ENCODE assay signal across 13 cellular contexts in the genomic region with DNA sequence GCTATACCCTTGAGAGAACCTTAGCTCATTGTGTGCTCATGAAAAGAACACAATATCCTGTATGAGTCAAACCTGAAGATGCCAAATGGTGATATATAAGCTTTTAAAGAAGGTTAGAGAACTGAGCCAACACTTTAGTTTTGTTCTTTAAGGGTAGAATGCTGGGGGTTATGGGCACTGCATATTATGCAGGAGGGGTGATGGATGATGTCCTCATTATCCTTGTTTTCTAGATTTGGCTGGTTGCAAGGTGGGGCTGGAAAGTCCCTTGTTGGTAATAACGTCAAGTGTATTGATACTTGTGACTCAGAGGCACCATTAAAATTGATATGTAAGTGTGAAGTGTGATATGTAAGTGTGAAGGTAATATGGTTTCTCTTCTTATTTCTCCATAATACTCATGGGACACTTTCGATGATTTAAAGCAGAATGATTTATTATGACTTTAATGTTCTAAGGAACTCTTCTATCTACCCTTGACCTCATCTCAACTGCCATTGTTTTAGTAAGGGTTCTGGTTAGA.
DNase-seq lines count a peak whose midpoint lies in the region; ATAC-seq, FAIRE-seq and TF ChIP-seq lines count a peak whose summit lies in the region.
"Had no signal": no experiment of that assay in that cellular context is flagged by ENCODE, and none has a peak within 500 bp of the region (broad histone marks: within the 10 kb centered on the region; RNA-seq: fewer than 3 reads in every experiment).

No MANE protein-coding gene starts in this region.

- RAD21 ChIA-PET in GM12878 (lab: Charles Lee; ENCODE audit: unreplicated experiment) = interaction anchor here (0.7 to 10.9 kb wide), 40 partner anchors 9 to 429 kb away, joined by 3 to 130 read pairs (median 5); a partner anchor contains a TSS

- TF ChIP-seq RAD21 in GM12878 (IDR thresholded peaks at IDR 0.05; ENCODE audit: insufficient read depth, low read depth, low read length) = 0 out of 2 replicates have a peak, but pooled peaks have one; percentile 16

- no peak for FAIRE-seq in GM12878 (lab: Jason Lieb, UNC)

- no peak overlapping the region for H3K4me2 ChIP-seq in GM12878 (ENCODE audit: control insufficient read depth, insufficient read depth)
- H3K4me2 ChIP-seq: BLaER1 treated with 17β-estradiol and CSF1 and Interleukin-3, amounts not matched to agents 10 nM and 100 nM had no signal

- no peaks in the 10 kb centered on the region for H3K79me2 ChIP-seq in GM12878 (ENCODE audit: control insufficient read depth, insufficient read depth, low read length)

- no peak for TF ChIP-seq POLR2A in GM12878 (IDR thresholded peaks at IDR 0.05; ENCODE audit: low read depth, low read length)

- CTCF ChIA-PET in GM12878 (lab: Yijun Ruan, JAX) = interaction anchor here (0.7 to 6.0 kb wide), 12 partner anchors 14 to 355 kb away, joined by 3 to 28 read pairs (median 4); a partner anchor contains a TSS

- no peak overlapping the region for H2AFZ ChIP-seq in GM12878 (ENCODE audit: control insufficient read depth, low read depth, low read length)

- no peaks in the 10 kb centered on the region for H4K20me1 ChIP-seq in GM12878 (ENCODE audit: control insufficient read depth, insufficient read depth)
- H4K20me1 ChIP-seq: BLaER1 treated with 17β-estradiol and CSF1 and Interleukin-3, amounts not matched to agents 10 nM and 100 nM had no signal

- 19% methylated on average over 2 of the region's 2 CpGs for WGBS in GM12878 (ENCODE audit: insufficient coverage, insufficient replicate concordance, low lambda C conversion rate, missing lambda C conversion rate)
- WGBS in aorta, 2 donors = 94 to 95% methylated on average over 2 of the region's 2 CpGs

- SMC1A ChIA-PET in GM12878 (lab: Charles Lee; ENCODE audit: uncharacterized antibody, unreplicated experiment) = interaction anchor here (0.5 to 10.2 kb wide), 45 partner anchors 10 to 407 kb away, joined by 3 to 198 read pairs (median 5); a partner anchor contains a TSS

- H3K36me3 ChIP-seq in GM12878 (ENCODE audit: control insufficient read depth in 2 of 2, insufficient read depth in 2 of 2, low read length in 1 of 2) (no peaks in the 10 kb centered on the region), aorta (ENCODE audit: control insufficient read depth in 1 of 2, insufficient read depth in 2 of 2, low read length in 1 of 2) (no peaks in the 10 kb centered on the region)
- H3K36me3 ChIP-seq: BLaER1 treated with 17β-estradiol and CSF1 and Interleukin-3, amounts not matched to agents 10 nM and 100 nM had no signal

- H3K9me3 ChIP-seq in GM12878 (replicated peaks; ENCODE audit: control insufficient read depth, insufficient read depth, low read length) = no peaks in the 10 kb centered on the region
- H3K9me3 ChIP-seq in aorta (ENCODE audit: control insufficient read depth, low read length) = no peaks in the 10 kb centered on the region
- H3K9me3 ChIP-seq: BLaER1 treated with 17β-estradiol and CSF1 and Interleukin-3, amounts not matched to agents 10 nM and 100 nM had no signal

- H3K27me3 ChIP-seq in GM12878 (replicated peaks in 1 of 2; ENCODE audit: control insufficient read depth in 2 of 2, insufficient read depth in 2 of 2, low read length in 1 of 2) = no peaks in the 10 kb centered on the region
- no peaks in the 10 kb centered on the region for H3K27me3 ChIP-seq in aorta (ENCODE audit: control insufficient read depth in 1 of 2, insufficient read depth in 2 of 2, low read length in 1 of 2)
- H3K27me3 ChIP-seq: BLaER1 treated with 17β-estradiol and CSF1 and Interleukin-3, amounts not matched to agents 10 nM and 100 nM had no signal

- in situ Hi-C loops in GM12878 (cut with MboI) = no loop called here

- H3K27ac ChIP-seq in GM12878 (ENCODE audit: control insufficient read depth, insufficient read depth) = no peak overlapping the region
- H3K27ac ChIP-seq in aorta (ENCODE audit: low read depth in 1 of 2, low read length in 2 of 2) = no peak overlapping the region
- H3K27ac ChIP-seq: BLaER1 treated with 17β-estradiol and CSF1 and Interleukin-3, amounts not matched to agents 10 nM and 100 nM had no signal

- intact Hi-C loops in GM12878 (cut with micrococcal nuclease; ENCODE audit: unreplicated experiment) = loop anchor here (2.0 to 10.0 kb wide), 3 partner anchors 101 to 188 kb away; no protein-coding TSS in a partner anchor
- intact Hi-C loops in posterior cingulate gyrus (cut with DNase I) = no loop called here
- intact Hi-C loops in aorta (cut with DNase I) = no loop called here

- H3K9ac ChIP-seq in GM12878 (ENCODE audit: control insufficient read depth, insufficient read depth, low read length) = no peak overlapping the region
- H3K9ac ChIP-seq: BLaER1 treated with 17β-estradiol and CSF1 and Interleukin-3, amounts not matched to agents 10 nM and 100 nM had no signal

- POLR2A ChIA-PET in GM12878 (lab: Charles Lee) = interaction anchor here (0.5 to 3.1 kb wide), 20 partner anchors 9 to 352 kb away, joined by 3 to 25 read pairs (median 4); a partner anchor contains a TSS

- ATAC-seq in GM18867 (IDR thresholded peaks at IDR 0.05; ENCODE audit: unreplicated experiment) (peak; percentile 62), HG03378 (IDR thresholded peaks at IDR 0.05; ENCODE audit: unreplicated experiment) (peak; percentile 70), GM12878 (peak; percentile 89), HG03135 (IDR thresholded peaks at IDR 0.05; ENCODE audit: unreplicated experiment) (no peak), HG02678 (IDR thresholded peaks at IDR 0.05; ENCODE audit: unreplicated experiment) (no peak), aorta (ENCODE audit: low FRiP score) (no peak)

- DNase-seq in GM12865 (ENCODE audit: low read depth) (peak; percentile 71), GM12878 (ENCODE audit: low read depth, low spot score) (peak; percentile 55), posterior cingulate gyrus (no peak), aorta (no peak)
- DNase-seq: anterior cingulate cortex, GDM1, MM.1S, NCI-H510A had no signal

- no TSS peak for BruUV-seq in GM12878 (replicated peaks; lab: Mats Ljungman, UMichigan)

- H3K4me3 ChIP-seq in GM12865 (ENCODE audit: low read depth, low read length) (no peak overlapping the region), GM12878 (no peak overlapping the region), aorta (ENCODE audit: low read length in 2 of 2) (no peak overlapping the region)
- H3K4me3 ChIP-seq: BLaER1 treated with 17β-estradiol and CSF1 and Interleukin-3, amounts not matched to agents 10 nM and 100 nM had no signal

- H3K4me1 ChIP-seq in GM12878 (ENCODE audit: control insufficient read depth, insufficient read depth, low read length) (peaks cover 7% of the 10 kb centered on the region), aorta (ENCODE audit: control insufficient read depth in 1 of 2, insufficient read depth in 2 of 2, low read length in 2 of 2) (no peaks in the 10 kb centered on the region)

- TF ChIP-seq CTCF in GM12865 (IDR thresholded peaks at IDR 0.05; ENCODE audit: insufficient read depth, low read depth, low read length, missing control alignments) = no peak
- no peak for TF ChIP-seq CTCF in GM12878 (IDR thresholded peaks at IDR 0.05 in 2 of 3, conservative IDR thresholded peaks at IDR 0.05 in 1 of 3; ENCODE audit: control insufficient read depth in 2 of 3, extremely low read depth in 1 of 3, insufficient read depth in 1 of 3, low read depth in 3 of 3, low read length in 3 of 3)

- peak; percentile 85 to 89; a peak in 2 of 4 replicates for TF ChIP-seq EP300 in GM12878 (IDR thresholded peaks at IDR 0.05; ENCODE audit: borderline replicate concordance in 1 of 2, control insufficient read depth in 1 of 2, low read depth in 2 of 2, low read length in 2 of 2)

TF ChIP-seq in GM12878, 131 proteins besides CTCF, POLR2A, EP300 and RAD21 (continues in another document):
- no peak for TF ChIP-seq CBFB (IDR thresholded peaks at IDR 0.05; ENCODE audit: low read depth)
- no peak for TF ChIP-seq PAX8 (IDR thresholded peaks at IDR 0.05)
- TF ChIP-seq RELA (IDR thresholded peaks at IDR 0.05; ENCODE audit: borderline replicate concordance, partially characterized antibody) = peak; percentile 87
- TF ChIP-seq, protein P1, sequence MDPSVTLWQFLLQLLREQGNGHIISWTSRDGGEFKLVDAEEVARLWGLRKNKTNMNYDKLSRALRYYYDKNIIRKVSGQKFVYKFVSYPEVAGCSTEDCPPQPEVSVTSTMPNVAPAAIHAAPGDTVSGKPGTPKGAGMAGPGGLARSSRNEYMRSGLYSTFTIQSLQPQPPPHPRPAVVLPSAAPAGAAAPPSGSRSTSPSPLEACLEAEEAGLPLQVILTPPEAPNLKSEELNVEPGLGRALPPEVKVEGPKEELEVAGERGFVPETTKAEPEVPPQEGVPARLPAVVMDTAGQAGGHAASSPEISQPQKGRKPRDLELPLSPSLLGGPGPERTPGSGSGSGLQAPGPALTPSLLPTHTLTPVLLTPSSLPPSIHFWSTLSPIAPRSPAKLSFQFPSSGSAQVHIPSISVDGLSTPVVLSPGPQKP (IDR thresholded peaks at IDR 0.05; ENCODE audit: low read depth, low read length) = no peak
- TF ChIP-seq ZNF217 (IDR thresholded peaks at IDR 0.05) = peak; percentile 46; the same call in 1 of the 2 replicates
- peak; percentile 95 for TF ChIP-seq ATF7 (IDR thresholded peaks at IDR 0.05; ENCODE audit: low read depth)
- TF ChIP-seq CBX3 (IDR thresholded peaks at IDR 0.05; ENCODE audit: borderline replicate concordance, low read depth) = no peak
- TF ChIP-seq RAD51 (IDR thresholded peaks at IDR 0.05) = no peak
- TF ChIP-seq, protein P2, sequence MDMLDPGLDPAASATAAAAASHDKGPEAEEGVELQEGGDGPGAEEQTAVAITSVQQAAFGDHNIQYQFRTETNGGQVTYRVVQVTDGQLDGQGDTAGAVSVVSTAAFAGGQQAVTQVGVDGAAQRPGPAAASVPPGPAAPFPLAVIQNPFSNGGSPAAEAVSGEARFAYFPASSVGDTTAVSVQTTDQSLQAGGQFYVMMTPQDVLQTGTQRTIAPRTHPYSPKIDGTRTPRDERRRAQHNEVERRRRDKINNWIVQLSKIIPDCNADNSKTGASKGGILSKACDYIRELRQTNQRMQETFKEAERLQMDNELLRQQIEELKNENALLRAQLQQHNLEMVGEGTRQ (IDR thresholded peaks at IDR 0.05; ENCODE audit: borderline replicate concordance, low read depth, low read length) = no peak

Comparison
In these comparisons a context has a peak if more than half of its experiments do, and no peak if none do; other contexts are left out.
1. DNase-seq: peak in GM12865 (single experiment) and GM12878 (single experiment); none in posterior cingulate gyrus (0 of 10) and aorta (0 of 2).
2. ATAC-seq: peak in GM18867 (single experiment), HG03378 (single experiment) and GM12878 (single experiment); none in HG03135 (single experiment), HG02678 (single experiment) and aorta (single experiment).